Comparison of ENCODE assay signal across 1 cellular context in the genomic region with DNA sequence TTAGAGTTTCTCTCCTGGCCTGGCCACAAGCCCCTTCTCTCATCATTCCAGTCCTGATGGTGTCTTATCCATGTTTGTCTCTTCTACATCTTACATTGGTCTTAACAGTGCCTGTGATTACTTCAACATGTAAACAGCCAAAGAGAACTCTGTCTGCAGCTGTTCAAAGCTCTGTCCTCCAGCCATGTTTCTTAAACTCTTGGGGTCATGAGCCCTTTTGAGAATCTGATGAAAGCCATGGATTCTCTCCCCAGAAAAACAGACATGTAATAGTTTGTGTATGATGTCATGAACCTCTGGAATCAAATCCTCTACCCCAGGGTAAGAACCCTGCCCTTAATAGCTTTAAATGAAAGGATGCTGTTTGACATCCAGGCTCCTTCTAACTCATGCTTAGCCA.
TF ChIP-seq lines count a peak whose summit lies in the region.

No MANE protein-coding gene starts in this region.

TF ChIP-seq in SK-N-SH treated with all-trans-retinoic acid at 6 μM for 48 hours, 23 proteins besides CTCF, POLR2A, EP300 and RAD21 (continued from another document):
- TF ChIP-seq, protein P1, sequence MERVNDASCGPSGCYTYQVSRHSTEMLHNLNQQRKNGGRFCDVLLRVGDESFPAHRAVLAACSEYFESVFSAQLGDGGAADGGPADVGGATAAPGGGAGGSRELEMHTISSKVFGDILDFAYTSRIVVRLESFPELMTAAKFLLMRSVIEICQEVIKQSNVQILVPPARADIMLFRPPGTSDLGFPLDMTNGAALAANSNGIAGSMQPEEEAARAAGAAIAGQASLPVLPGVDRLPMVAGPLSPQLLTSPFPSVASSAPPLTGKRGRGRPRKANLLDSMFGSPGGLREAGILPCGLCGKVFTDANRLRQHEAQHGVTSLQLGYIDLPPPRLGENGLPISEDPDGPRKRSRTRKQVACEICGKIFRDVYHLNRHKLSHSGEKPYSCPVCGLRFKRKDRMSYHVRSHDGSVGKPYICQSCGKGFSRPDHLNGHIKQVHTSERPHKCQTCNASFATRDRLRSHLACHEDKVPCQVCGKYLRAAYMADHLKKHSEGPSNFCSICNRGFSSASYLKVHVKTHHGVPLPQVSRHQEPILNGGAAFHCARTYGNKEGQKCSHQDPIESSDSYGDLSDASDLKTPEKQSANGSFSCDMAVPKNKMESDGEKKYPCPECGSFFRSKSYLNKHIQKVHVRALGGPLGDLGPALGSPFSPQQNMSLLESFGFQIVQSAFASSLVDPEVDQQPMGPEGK (CRISPR knock-in tag; IDR thresholded peaks at IDR 0.05; ENCODE audit: borderline replicate concordance), result no peak
- no peak for TF ChIP-seq BACH2 (CRISPR knock-in tag; IDR thresholded peaks at IDR 0.05; ENCODE audit: borderline replicate concordance)
- no peak for TF ChIP-seq OSR1 (CRISPR knock-in tag; IDR thresholded peaks at IDR 0.05)
- TF ChIP-seq SNAI2 (CRISPR knock-in tag; IDR thresholded peaks at IDR 0.05), result no peak
- TF ChIP-seq ZNF70 (CRISPR knock-in tag; IDR thresholded peaks at IDR 0.05), result no peak
